Comparison of ENCODE assay signal across 11 cellular contexts in the genomic region with DNA sequence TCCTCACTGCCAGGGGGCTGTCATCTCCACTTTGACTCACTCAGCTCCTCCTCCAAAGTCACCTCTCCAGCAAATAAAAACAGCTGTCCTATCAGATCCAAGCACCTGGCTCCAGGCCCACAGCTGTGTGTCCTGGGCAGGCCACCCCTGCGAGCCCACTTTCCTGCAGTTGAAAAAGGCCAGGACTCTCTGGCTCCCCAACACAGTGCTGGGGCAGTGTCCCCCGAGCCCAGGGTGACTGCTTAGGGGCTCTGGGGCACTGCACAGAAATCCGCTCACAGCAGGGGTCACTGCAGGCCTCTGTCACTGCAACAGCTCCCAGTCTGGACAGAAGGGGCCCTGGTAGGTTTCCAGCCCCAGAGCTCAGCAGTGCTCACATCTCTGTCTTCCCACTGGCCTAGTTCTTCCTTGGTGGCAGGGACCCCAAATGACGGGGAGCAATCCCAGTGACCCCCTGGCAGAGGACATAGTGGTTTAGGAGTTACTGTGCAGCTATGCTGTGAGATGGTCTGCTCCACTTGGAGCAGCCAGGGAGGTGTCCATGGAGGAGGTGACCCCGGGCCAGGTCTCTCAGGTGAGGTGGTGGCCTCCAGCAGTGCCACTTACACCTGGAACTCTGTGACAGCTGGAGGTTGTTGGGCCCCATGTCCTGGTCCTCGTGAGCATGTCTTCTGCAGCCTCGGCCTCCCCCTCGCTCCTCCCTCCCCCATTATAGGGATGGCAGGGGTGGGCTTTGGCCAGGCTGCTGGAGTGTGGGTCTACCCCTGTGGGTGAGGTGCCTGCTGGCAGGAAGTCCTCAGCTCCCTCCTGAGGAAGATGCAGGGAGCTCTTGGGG. TPM values are rescaled to one million over a fixed set of nuclear protein-coding genes. Genes with fewer than 3 reads are reported as not detected.
DNase-seq lines count a peak whose midpoint lies in the region; ATAC-seq and TF ChIP-seq lines count a peak whose summit lies in the region.
"Had no signal": no experiment of that assay in that cellular context is flagged by ENCODE, and none has a peak within 500 bp of the region (broad histone marks: within the 10 kb centered on the region; RNA-seq: fewer than 3 reads in every experiment).

No MANE protein-coding gene starts in this region.

- no peaks in the 10 kb centered on the region for H3K79me2 ChIP-seq in smooth muscle cell (ENCODE audit: low read depth)

- H3K36me3 ChIP-seq in IMR-90 (ENCODE audit: control insufficient read depth, insufficient read depth, low read length) (peaks cover 57% of the 10 kb centered on the region), smooth muscle cell (ENCODE audit: low read depth) (no peaks in the 10 kb centered on the region)

- peaks cover 44 to 95% of the 10 kb centered on the region in 2 experiments for H3K79me1 ChIP-seq in IMR-90 (ENCODE audit: low read depth in 1 of 2, low read length in 2 of 2)

- no peak overlapping the region for H2BK15ac ChIP-seq in IMR-90 (ENCODE audit: low read depth, low read length)

- no peak overlapping the region for H3K4ac ChIP-seq in IMR-90 (ENCODE audit: low read depth, low read length)

- no peak overlapping the region for H3K56ac ChIP-seq in IMR-90 (ENCODE audit: extremely low read depth, insufficient read depth, low read length)

- no peak for ATAC-seq in IMR-90 (ENCODE audit: low read depth)
- no peak for ATAC-seq in WTC11
- peak; percentile 37 for ATAC-seq in left ventricle myocardium superior
- ATAC-seq: CD8-positive, alpha-beta T cell had no signal

- H3K4me1 ChIP-seq in IMR-90 (ENCODE audit: control insufficient read depth, insufficient read depth, low read length), result peaks cover 20% of the 10 kb centered on the region
- H3K4me1 ChIP-seq in smooth muscle cell (ENCODE audit: low read depth), result no peaks in the 10 kb centered on the region

- intact Hi-C loops in IMR-90 (cut with micrococcal nuclease), result no loop called here
- intact Hi-C loops in left ventricle myocardium superior (cut with micrococcal nuclease), result no loop called here

- no peak overlapping the region for H2AK5ac ChIP-seq in IMR-90 (ENCODE audit: low read depth, low read length)

- no peak overlapping the region for H3K9ac ChIP-seq in IMR-90 (ENCODE audit: low read depth, low read length)
- no peak overlapping the region for H3K9ac ChIP-seq in smooth muscle cell (ENCODE audit: low read depth)

- H3K4me1 Mint-ChIP-seq in WTC11 (peaks cover 17% of the 10 kb centered on the region), progenitor cell of endocrine pancreas (ENCODE audit: low read depth) (peaks cover 2% of the 10 kb centered on the region)

- no peak overlapping the region for H4K8ac ChIP-seq in IMR-90 (ENCODE audit: low read depth in 2 of 2, low read length in 2 of 2)

- H3K23ac ChIP-seq in IMR-90 (ENCODE audit: low read depth, low read length), result no peak overlapping the region

- no peak overlapping the region for H3K18ac ChIP-seq in IMR-90 (ENCODE audit: low read depth, low read length)

- no peak overlapping the region for H4K5ac ChIP-seq in IMR-90 (ENCODE audit: low read depth, low read length)

- 84% methylated on average over 4 of the region's 8 CpGs; no CpG with 5 or more reads in 1 of the 2 experiments for WGBS in IMR-90 (ENCODE audit: extremely low coverage in 2 of 2, insufficient read length in 1 of 2), 2 experiments
- 94% methylated on average over 8 of the region's 8 CpGs for WGBS in smooth muscle cell (ENCODE audit: low lambda C conversion rate)

- DNase-seq in IMR-90 (no peak), WTC11 (ENCODE audit: low spot score) (no peak), left ventricle myocardium superior (peak; percentile 54), progenitor cell of endocrine pancreas (ENCODE audit: low spot score, unreplicated experiment) (no peak), mesenteric fat pad (ENCODE audit: low spot score) (no peak), smooth muscle cell (lab: John Stamatoyannopoulos, UW; ENCODE audit: unreplicated experiment) (no peak), DMS153 treated with DMSO at 0.1 percent for 48 hours (lab: John Stamatoyannopoulos, UW; ENCODE audit: unreplicated experiment) (no peak), NOMO-1 (lab: John Stamatoyannopoulos, UW; ENCODE audit: unreplicated experiment in 2 of 2) (no peak)
- DNase-seq: activated T-cell treated with anti-CD3 and anti-CD28 coated beads, Interleukin-2, amount 50 U/mL, for 24 hours; CD8-positive, alpha-beta T cell; testis had no signal

- peak; percentile 12; the same call in 1 of the 2 replicates for TF ChIP-seq RAD21 in IMR-90 (IDR thresholded peaks at IDR 0.05; ENCODE audit: low read length)

- H3K4me2 ChIP-seq in IMR-90 (ENCODE audit: low read depth, low read length) (no peak overlapping the region), smooth muscle cell (no peak overlapping the region)

- H4K20me1 ChIP-seq in IMR-90 (ENCODE audit: insufficient read depth, low read length), result peaks cover 100% of the 10 kb centered on the region
- H4K20me1 ChIP-seq in smooth muscle cell (ENCODE audit: low read depth), result peaks cover 86% of the 10 kb centered on the region

- POLR2A ChIA-PET in IMR-90 (lab: Charles Lee; ENCODE audit: unreplicated experiment) (no interaction called here), WTC11 (lab: Charles Lee) (no interaction called here)

- no peak overlapping the region for H2BK20ac ChIP-seq in IMR-90 (ENCODE audit: low read depth, low read length)

- H2AFZ ChIP-seq in IMR-90 (replicated peaks; ENCODE audit: low read length, poor library complexity) (no peak overlapping the region), smooth muscle cell (ENCODE audit: low read depth) (no peak overlapping the region)

- H3K9me1 ChIP-seq in IMR-90 (ENCODE audit: insufficient read depth, low read length), result peaks cover 20% of the 10 kb centered on the region

- no peak; the same call in 1 of the 2 replicates for TF ChIP-seq CTCF in IMR-90 (conservative IDR thresholded peaks at IDR 0.05; ENCODE audit: low read depth, low read length)
- no peak for TF ChIP-seq CTCF in WTC11 (IDR thresholded peaks at IDR 0.05)
- peak; percentile 10 for TF ChIP-seq CTCF in progenitor cell of endocrine pancreas (IDR thresholded peaks at IDR 0.05; ENCODE audit: unreplicated experiment)
- TF ChIP-seq CTCF in smooth muscle cell (IDR thresholded peaks at IDR 0.05; ENCODE audit: borderline replicate concordance, insufficient read depth, poor library complexity, severe bottlenecking), result no peak

- H3K27me3 Mint-ChIP-seq in WTC11 (ENCODE audit: low read depth), result no peaks in the 10 kb centered on the region
- H3K27me3 Mint-ChIP-seq in progenitor cell of endocrine pancreas, result no peaks in the 10 kb centered on the region
- H3K27me3 Mint-ChIP-seq: activated T-cell treated with anti-CD3 and anti-CD28 coated beads, Interleukin-2, amount 50 U/mL, for 24 hours had no signal

- H4K91ac ChIP-seq in IMR-90 (ENCODE audit: insufficient read depth, low read depth, low read length), result no peak overlapping the region

- H3F3A ChIP-seq in smooth muscle cell (ENCODE audit: low read depth), result no peaks in the 10 kb centered on the region

- H3K27ac ChIP-seq in IMR-90 (ENCODE audit: insufficient read depth, low read length) (no peak overlapping the region), smooth muscle cell (ENCODE audit: low read depth) (no peak overlapping the region)

- H3K4me3 ChIP-seq in IMR-90 (ENCODE audit: insufficient read depth, low read depth, low read length) (no peak overlapping the region), smooth muscle cell (no peak overlapping the region)
- H3K4me3 ChIP-seq: testis had no signal

- H2AK9ac ChIP-seq in IMR-90 (replicated peaks; ENCODE audit: low read depth, low read length, poor library complexity), result no peak overlapping the region

- H3K9me3 ChIP-seq in IMR-90 (ENCODE audit: control insufficient read depth, insufficient read depth, low read length) (no peaks in the 10 kb centered on the region), smooth muscle cell (replicated peaks; ENCODE audit: low read depth) (no peaks in the 10 kb centered on the region)
- H3K9me3 ChIP-seq: testis had no signal

- dilution Hi-C loops in IMR-90 (cut with HindIII; ENCODE audit: low sequenced_read_pairs, unreplicated experiment), result no loop called here

- no TSS peak for BruUV-seq in IMR-90 (replicated peaks; lab: Mats Ljungman, UMichigan)

- H3K36me3 Mint-ChIP-seq in WTC11 (0 out of 2 replicates have a peak, but pooled peaks cover 1% of the 10 kb centered on the region), progenitor cell of endocrine pancreas (ENCODE audit: insufficient read depth) (no peaks in the 10 kb centered on the region)
- H3K36me3 Mint-ChIP-seq: CD8-positive, alpha-beta T cell had no signal

- no peak overlapping the region; the same call in 1 of the 2 replicates for H3K14ac ChIP-seq in IMR-90 (replicated peaks; ENCODE audit: low read depth, low read length)

- H2BK120ac ChIP-seq in IMR-90 (ENCODE audit: low read depth, low read length), result no peak overlapping the region

- no peaks in the 10 kb centered on the region for H3K27me3 ChIP-seq in IMR-90 (ENCODE audit: control insufficient read depth, insufficient read depth, low read length)
- H3K27me3 ChIP-seq in smooth muscle cell (ENCODE audit: low read depth), result no peaks in the 10 kb centered on the region
- H3K27me3 ChIP-seq: testis had no signal

- in situ Hi-C loops in IMR-90 (cut with MboI; ENCODE audit: low sequenced_read_pairs), result no loop called here

- H3K9me3 Mint-ChIP-seq in WTC11 (no peaks in the 10 kb centered on the region), progenitor cell of endocrine pancreas (ENCODE audit: low read depth) (no peaks in the 10 kb centered on the region)
- H3K9me3 Mint-ChIP-seq: activated T-cell treated with anti-CD3 and anti-CD28 coated beads, Interleukin-2, amount 50 U/mL, for 24 hours; CD8-positive, alpha-beta T cell had no signal

- CTCF ChIA-PET in IMR-90 (lab: Yijun Ruan, JAX) (no interaction called here), WTC11 (lab: Charles Lee) (interaction anchor here (1.5 to 1.8 kb wide), 2 partner anchors 23 to 220 kb away, joined by 4 to 5 read pairs; no protein-coding TSS in a partner anchor)

- H3K27ac Mint-ChIP-seq in WTC11 (peak overlapping the region; percentile 68; the same call in 1 of the 2 replicates), progenitor cell of endocrine pancreas (no peak overlapping the region)
- H3K27ac Mint-ChIP-seq: activated T-cell treated with anti-CD3 and anti-CD28 coated beads, Interleukin-2, amount 50 U/mL, for 24 hours; CD8-positive, alpha-beta T cell had no signal

- H2BK5ac ChIP-seq in IMR-90 (ENCODE audit: low read depth, low read length, poor library complexity, severe bottlenecking), result no peak overlapping the region

- TF ChIP-seq POLR2A in IMR-90 (IDR thresholded peaks at IDR 0.05; ENCODE audit: low read depth, low read length), result no peak

- H3K4me3 Mint-ChIP-seq in WTC11 (no peak overlapping the region), progenitor cell of endocrine pancreas (ENCODE audit: low read depth) (no peak overlapping the region)
- H3K4me3 Mint-ChIP-seq: activated T-cell treated with anti-CD3 and anti-CD28 coated beads, Interleukin-2, amount 50 U/mL, for 24 hours; CD8-positive, alpha-beta T cell had no signal

RNA-seq across cellular contexts. Expression of gene HS6ST1, which starts 35.5 kb away (rescaled TPM):
- total RNA-seq in IMR-90 (2012; rRNA removed) (29.7 and 29.9 TPM in 2 replicates), WTC11 (2021) (50.3 to 55.5 TPM (median 55.1 TPM) in 3 replicates), left ventricle myocardium superior (35.2 TPM), progenitor cell of endocrine pancreas (74.5 and 81.2 TPM in 2 replicates), mesenteric fat pad (38.4 TPM), smooth muscle cell (9.3 and 11.3 TPM in 2 replicates)
- polyA plus RNA-seq in IMR-90 (2012; rRNA removed) (36.9 and 39.7 TPM in 2 replicates), smooth muscle cell (13.0 and 17.6 TPM in 2 replicates)
- polyA plus RNA-seq in IMR-90 (2012; cell fraction: cytosol; rRNA removed), result 22.1 and 48.3 TPM in 2 replicates
- 21.0 and 34.4 TPM in 2 replicates for polyA plus RNA-seq in IMR-90 (2012; cell fraction: nucleus; rRNA removed; ENCODE audit: low replicate concordance)
